ENCODE assay signal across 8 cellular contexts in genomic region chr16:48444574-48444973, GRCh38. TPM values are rescaled to one million over a fixed set of nuclear protein-coding genes. Genes with fewer than 3 reads are reported as not detected.
A peak's percentile ranks its signal among the peaks of the same experiment; 100 is the strongest.
DNase-seq lines count a peak whose midpoint lies in the region; ATAC-seq and TF ChIP-seq lines count a peak whose summit lies in the region.

No MANE protein-coding gene starts in this region.

- BruUV-seq in Panc1 (replicated peaks; lab: Mats Ljungman, UMichigan) = no TSS peak

- H3K9me3 ChIP-seq in Panc1 (ENCODE audit: control insufficient read depth, insufficient read depth, low read depth, low read length) (no peaks in the 10 kb centered on the region), neural progenitor cell (ENCODE audit: low read depth) (no peaks in the 10 kb centered on the region)

- no peak overlapping the region for H3K4me2 ChIP-seq in neural progenitor cell

- H3K27ac Mint-ChIP-seq in neural progenitor cell = no peak overlapping the region

- H3K27ac ChIP-seq in Panc1 (ENCODE audit: low read length) (no peak overlapping the region), neural progenitor cell (no peak overlapping the region)

- H3K4me1 ChIP-seq in Panc1 (ENCODE audit: control insufficient read depth, insufficient read depth, low read length) (no peaks in the 10 kb centered on the region), neural progenitor cell (peaks cover 13% of the 10 kb centered on the region)

- ATAC-seq in Panc1 = peak; percentile 53; the same call in 1 of the 2 replicates

- H3K27me3 Mint-ChIP-seq in neural progenitor cell (ENCODE audit: insufficient read depth, low read depth) = peaks cover 6% of the 10 kb centered on the region

- no peak overlapping the region for H3K4me3 ChIP-seq in Panc1 (ENCODE audit: low read depth in 2 of 2, low read length in 2 of 2)
- no peak overlapping the region for H3K4me3 ChIP-seq in neural progenitor cell
- H3K4me3 ChIP-seq in H7 (ENCODE audit: insufficient read depth, low read depth, low read length) = no peak overlapping the region

- no peak overlapping the region for H3K4me3 Mint-ChIP-seq in neural progenitor cell

- DNase-seq in AG20443 (ENCODE audit: low spot score) (peak; percentile 90), Panc1 (ENCODE audit: low read depth, low spot score) (peak; percentile 55), fibroblast of gingiva (ENCODE audit: low read depth) (peak; percentile 79), neural progenitor cell (ENCODE audit: low spot score) (no peak), NCI-H748 treated with DMSO at 0.1 percent for 48 hours (lab: John Stamatoyannopoulos, UW) (no peak), H7 (no peak), NCI-H524 treated with DMSO at 0.1 percent for 48 hours (lab: John Stamatoyannopoulos, UW) (no peak)
- DNase-seq in stimulated activated CD4-positive, alpha-beta T cell treated with anti-CD3 and anti-CD28 coated beads, Interleukin-2, amount 100 ng/mL, for 24 hours = no peak

- H2AFZ ChIP-seq in neural progenitor cell (replicated peaks) = peak overlapping the region; percentile 92

- peaks cover 7% of the 10 kb centered on the region for H3F3A ChIP-seq in neural progenitor cell (ENCODE audit: low read depth)

- no peaks in the 10 kb centered on the region for H4K20me1 ChIP-seq in neural progenitor cell (ENCODE audit: low read depth)

- H3K9me3 Mint-ChIP-seq in neural progenitor cell = no peaks in the 10 kb centered on the region

- H3K36me3 ChIP-seq in Panc1 (ENCODE audit: control insufficient read depth, insufficient read depth, low read length) (no peaks in the 10 kb centered on the region), neural progenitor cell (no peaks in the 10 kb centered on the region), H7 (replicated peaks; ENCODE audit: control insufficient read depth, insufficient read depth, low read length) (no peaks in the 10 kb centered on the region)

- CTCF ChIA-PET in Panc1 (lab: Charles Lee) = interaction anchor here (0.7 kb wide), 1 partner anchor 81 kb away, joined by 3 read pairs; no protein-coding TSS in a partner anchor

- H3K27me3 ChIP-seq in Panc1 (ENCODE audit: control insufficient read depth, insufficient read depth, low read length) (no peaks in the 10 kb centered on the region), neural progenitor cell (no peaks in the 10 kb centered on the region), H7 (ENCODE audit: control insufficient read depth, insufficient read depth, low read length) (no peaks in the 10 kb centered on the region)

- TF ChIP-seq CTCF in Panc1 (IDR thresholded peaks at IDR 0.05) (no peak), neural progenitor cell (IDR thresholded peaks at IDR 0.05) (no peak)

- H3K79me2 ChIP-seq in neural progenitor cell (ENCODE audit: low read depth) = no peaks in the 10 kb centered on the region

- no peaks in the 10 kb centered on the region for H3K36me3 Mint-ChIP-seq in neural progenitor cell

- POLR2A ChIA-PET in Panc1 (lab: Charles Lee) = no interaction called here

- peaks cover 13% of the 10 kb centered on the region for H3K4me1 Mint-ChIP-seq in neural progenitor cell

- in situ Hi-C loops in Panc1 (cut with HindIII; ENCODE audit: low pct_unique_long_range_greater_than_20kb, low sequenced_read_pairs) = no loop called here

- no peak overlapping the region for H3K9ac ChIP-seq in neural progenitor cell

- intact Hi-C loops in Panc1 (cut with micrococcal nuclease; ENCODE audit: unreplicated experiment) = no loop called here

RNA-seq across cellular contexts. Expression of gene SIAH1, which starts 59.4 kb away (rescaled TPM):
- total RNA-seq in Panc1 (2021; ENCODE audit: unreplicated experiment) (18.8 TPM), neural progenitor cell (ENCODE audit: low replicate concordance) (50.0 and 73.9 TPM in 2 replicates)
- polyA plus RNA-seq in Panc1 (2012; ENCODE audit: insufficient read length) = 11.3 TPM
- total RNA-seq in H7 (2014; rRNA removed; shearing (Covaris generic)) = 36.8 and 37.5 TPM in 2 replicates

Comparison
In these comparisons a context has a peak if more than half of its experiments do, and no peak if none do; other contexts are left out.
1. DNase-seq: peak in AG20443 (single experiment), Panc1 (single experiment) and fibroblast of gingiva (single experiment); none in neural progenitor cell (single experiment), NCI-H748 treated with DMSO at 0.1 percent for 48 hours (single experiment), H7 (single experiment), stimulated activated CD4-positive, alpha-beta T cell treated with anti-CD3 and anti-CD28 coated beads, Interleukin-2, amount 100 ng/mL, for 24 hours (0 of 2) and NCI-H524 treated with DMSO at 0.1 percent for 48 hours (single experiment).